ENCODE assay signal across 14 cellular contexts in the genomic region with DNA sequence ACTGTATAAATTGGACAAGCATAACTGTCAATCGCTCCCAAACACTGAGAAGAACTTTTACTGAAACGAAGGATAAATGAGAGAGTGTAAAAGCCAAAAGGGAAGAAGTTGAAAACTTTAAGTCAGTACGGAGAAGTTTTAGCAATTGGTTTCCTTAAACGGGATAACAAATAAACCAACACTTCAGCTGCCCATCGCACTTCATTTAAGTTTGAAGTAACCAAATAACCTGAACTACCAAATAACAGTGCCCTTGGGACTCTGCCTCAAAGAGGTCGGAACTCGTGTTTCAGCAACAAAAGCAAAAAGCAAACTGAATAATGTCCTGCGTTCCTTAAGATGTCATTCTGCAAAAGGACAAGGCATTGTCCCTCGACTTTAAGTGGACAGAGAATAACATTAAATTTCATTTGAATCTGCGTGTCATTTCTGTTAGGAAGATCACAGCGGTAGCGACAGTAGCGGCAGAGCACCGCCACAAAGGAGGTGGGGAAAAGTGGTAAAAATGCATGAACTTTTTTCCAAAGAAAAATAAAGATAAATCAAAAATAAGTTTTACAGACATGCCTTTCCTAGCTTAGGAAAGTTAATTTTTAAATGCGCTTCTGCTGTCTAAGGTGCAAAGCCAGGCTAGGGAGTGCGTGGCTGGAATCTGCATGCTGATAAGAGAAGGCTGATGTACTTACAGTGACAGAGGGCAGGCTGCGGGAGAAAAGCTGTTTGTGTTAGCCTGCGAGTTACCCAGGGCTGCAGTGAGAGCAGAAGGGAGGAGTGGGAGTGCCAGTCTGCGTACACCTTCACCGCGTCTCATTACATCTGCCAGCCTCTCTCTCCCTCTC.
DNase-seq lines count a peak whose midpoint lies in the region; ATAC-seq, FAIRE-seq and TF ChIP-seq lines count a peak whose summit lies in the region.
"Had no signal": no experiment of that assay in that cellular context is flagged by ENCODE, and none has a peak within 500 bp of the region (broad histone marks: within the 10 kb centered on the region; RNA-seq: fewer than 3 reads in every experiment).

No MANE protein-coding gene starts in this region.

- CTCF ChIA-PET in K562 (lab: Yijun Ruan, JAX; ENCODE audit: low intra/inter-chr PET ratio), result interaction anchor here (3.5 kb wide), 1 partner anchor 671 kb away, joined by 14 read pairs; no protein-coding TSS in a partner anchor

- 68% methylated on average over 18 of the region's 21 CpGs for WGBS in K562 (ENCODE audit: insufficient coverage, low coverage, missing lambda C conversion rate)

- no peak for TF ChIP-seq EP300 in K562 (IDR thresholded peaks at IDR 0.05; ENCODE audit: low read length)

- ATAC-seq in K562 (no peak), HG03565 (IDR thresholded peaks at IDR 0.05; ENCODE audit: unreplicated experiment) (no peak), HG03039 (IDR thresholded peaks at IDR 0.05; ENCODE audit: unreplicated experiment) (no peak)
- ATAC-seq: activated T-cell treated with anti-CD3 and anti-CD28 coated beads, Interleukin-2, amount 50 U/mL, for 4 hours had no signal

- H3K27ac Mint-ChIP-seq in neural crest cell (ENCODE audit: unreplicated experiment), result no peak overlapping the region

- no TSS peak for BruUV-seq in K562 (replicated peaks; lab: Mats Ljungman, UMichigan)

- FAIRE-seq in K562 (lab: Jason Lieb, UNC), result peak; percentile 69
- FAIRE-seq: A204.1 had no signal

- no peaks in the 10 kb centered on the region for H3K36me3 ChIP-seq in K562 (ENCODE audit: control insufficient read depth, insufficient read depth, low read length)
- H3K36me3 ChIP-seq: brain microvascular endothelial cell had no signal

- no peak overlapping the region for H3K4me2 ChIP-seq in K562 (ENCODE audit: insufficient read depth, low read length)

- TF ChIP-seq CTCF in K562 (IDR thresholded peaks at IDR 0.05 in 2 of 3, conservative IDR thresholded peaks at IDR 0.05 in 1 of 3; ENCODE audit: insufficient read depth in 2 of 3, low read depth in 1 of 3, low read length in 3 of 3) (no peak), neural crest cell (conservative IDR thresholded peaks at IDR 0.05) (no peak)

- no peaks in the 10 kb centered on the region for H3K9me1 ChIP-seq in K562 (ENCODE audit: control insufficient read depth, insufficient read depth, low read length)

- no peaks in the 10 kb centered on the region for H3K9me3 Mint-ChIP-seq in neural crest cell
- H3K9me3 Mint-ChIP-seq: activated T-cell treated with anti-CD3 and anti-CD28 coated beads, Interleukin-2, amount 50 U/mL, for 4 hours had no signal

- no peak overlapping the region for H3K4me3 ChIP-seq in K562
- H3K4me3 ChIP-seq: mucosa of descending colon had no signal

- DNase-seq in NCI-H1436 (lab: John Stamatoyannopoulos, UW) (peak; percentile 39), NCI-H1436 treated with DMSO at 0.1 percent for 48 hours (lab: John Stamatoyannopoulos, UW) (no peak), NCI-H1092 (lab: John Stamatoyannopoulos, UW) (peak; percentile 16), K562 (ENCODE audit: extremely low read depth in 1 of 4, low spot score in 3 of 4) (peak in 2 of 4 experiments; percentile 25 to 30), neural crest cell (ENCODE audit: low read depth, low spot score) (peak; percentile 20), NCI-H510A treated with DMSO at 0.1 percent for 48 hours (lab: John Stamatoyannopoulos, UW) (no peak)
- DNase-seq: activated CD4-positive, CD25-positive, alpha-beta regulatory T cell treated with anti-CD3 and anti-CD28 coated beads, Interleukin-2, amount 50 U/mL, for 72 hours; activated T-cell treated with anti-CD3 and anti-CD28 coated beads, Interleukin-2, amount 50 U/mL, for 4 hours; brain microvascular endothelial cell; DND-41 had no signal

- H3K79me2 ChIP-seq in K562 (ENCODE audit: control insufficient read depth, insufficient read depth, low read length), result no peaks in the 10 kb centered on the region

- peak overlapping the region; percentile 90 for H3K4me3 Mint-ChIP-seq in neural crest cell
- H3K4me3 Mint-ChIP-seq: activated T-cell treated with anti-CD3 and anti-CD28 coated beads, Interleukin-2, amount 50 U/mL, for 4 hours had no signal

- no peak for TF ChIP-seq POLR2A in K562 (conservative IDR thresholded peaks at IDR 0.05)

- intact Hi-C loops in K562 (cut with micrococcal nuclease), result loop anchor here (5.0 to 10.0 kb wide), 2 partner anchors 757 to 839 kb away; no protein-coding TSS in a partner anchor

- in situ Hi-C loops in K562 (cut with MboI), result loop anchor here (25.0 kb wide), 1 partner anchor 774 kb away; no protein-coding TSS in a partner anchor

- no peak overlapping the region for H2AFZ ChIP-seq in K562 (ENCODE audit: low read depth, low read length)

- H3K9me3 ChIP-seq in K562 (replicated peaks; ENCODE audit: control insufficient read depth, insufficient read depth, low read depth, low read length), result no peaks in the 10 kb centered on the region
- H3K9me3 ChIP-seq: mucosa of descending colon had no signal

- peaks cover 6 to 33% of the 10 kb centered on the region in 2 experiments; a peak in 4 of 5 replicates for H3K4me1 ChIP-seq in K562 (replicated peaks in 1 of 2; ENCODE audit: control insufficient read depth in 2 of 2, insufficient read depth in 2 of 2, low read length in 2 of 2)

- H3K36me3 Mint-ChIP-seq in neural crest cell (ENCODE audit: low read depth), result no peaks in the 10 kb centered on the region

- H3K9ac ChIP-seq in K562 (ENCODE audit: insufficient read depth in 1 of 2, low read depth in 2 of 2, low read length in 2 of 2), result no peak overlapping the region

- no peaks in the 10 kb centered on the region for H4K20me1 ChIP-seq in K562 (replicated peaks; ENCODE audit: control insufficient read depth, insufficient read depth, low read length)

- H3K27ac ChIP-seq in K562 (ENCODE audit: extremely low read depth, low read depth, low read length), result no peak overlapping the region
- H3K27ac ChIP-seq: brain microvascular endothelial cell had no signal

- peaks cover 32% of the 10 kb centered on the region for H3K4me1 Mint-ChIP-seq in neural crest cell

- peaks cover 7% of the 10 kb centered on the region for H3K27me3 Mint-ChIP-seq in neural crest cell (ENCODE audit: low read depth)

- no peak for TF ChIP-seq RAD21 in K562 (CRISPR knock-in tag; conservative IDR thresholded peaks at IDR 0.05 in 1 of 2, IDR thresholded peaks at IDR 0.05 in 1 of 2)

- peaks cover 0 to 7% of the 10 kb centered on the region in 2 experiments; a peak in 2 of 5 replicates for H3K27me3 ChIP-seq in K562 (ENCODE audit: control insufficient read depth in 2 of 2, insufficient read depth in 2 of 2, low read length in 2 of 2)

- POLR2A ChIA-PET in K562 (lab: Yijun Ruan, JAX), result interaction anchor here (0.5 kb wide), 1 partner anchor 835 kb away, joined by 3 read pairs; no protein-coding TSS in a partner anchor

TF ChIP-seq in K562, 482 proteins besides CTCF, POLR2A, EP300 and RAD21:
- TF ChIP-seq KLF6 (CRISPR knock-in tag; IDR thresholded peaks at IDR 0.05; ENCODE audit: borderline replicate concordance) (no peak), ZBTB33 (CRISPR knock-in tag; IDR thresholded peaks at IDR 0.05) (peak; percentile 95)

Comparison
In these comparisons a context has a peak if more than half of its experiments do, and no peak if none do; other contexts are left out.
1. DNase-seq: peak in NCI-H1436 (single experiment), NCI-H1092 (single experiment) and neural crest cell (single experiment); none in NCI-H1436 treated with DMSO at 0.1 percent for 48 hours (single experiment) and NCI-H510A treated with DMSO at 0.1 percent for 48 hours (single experiment).